ENCODE assay signal across 30 cellular contexts in the genomic region with DNA sequence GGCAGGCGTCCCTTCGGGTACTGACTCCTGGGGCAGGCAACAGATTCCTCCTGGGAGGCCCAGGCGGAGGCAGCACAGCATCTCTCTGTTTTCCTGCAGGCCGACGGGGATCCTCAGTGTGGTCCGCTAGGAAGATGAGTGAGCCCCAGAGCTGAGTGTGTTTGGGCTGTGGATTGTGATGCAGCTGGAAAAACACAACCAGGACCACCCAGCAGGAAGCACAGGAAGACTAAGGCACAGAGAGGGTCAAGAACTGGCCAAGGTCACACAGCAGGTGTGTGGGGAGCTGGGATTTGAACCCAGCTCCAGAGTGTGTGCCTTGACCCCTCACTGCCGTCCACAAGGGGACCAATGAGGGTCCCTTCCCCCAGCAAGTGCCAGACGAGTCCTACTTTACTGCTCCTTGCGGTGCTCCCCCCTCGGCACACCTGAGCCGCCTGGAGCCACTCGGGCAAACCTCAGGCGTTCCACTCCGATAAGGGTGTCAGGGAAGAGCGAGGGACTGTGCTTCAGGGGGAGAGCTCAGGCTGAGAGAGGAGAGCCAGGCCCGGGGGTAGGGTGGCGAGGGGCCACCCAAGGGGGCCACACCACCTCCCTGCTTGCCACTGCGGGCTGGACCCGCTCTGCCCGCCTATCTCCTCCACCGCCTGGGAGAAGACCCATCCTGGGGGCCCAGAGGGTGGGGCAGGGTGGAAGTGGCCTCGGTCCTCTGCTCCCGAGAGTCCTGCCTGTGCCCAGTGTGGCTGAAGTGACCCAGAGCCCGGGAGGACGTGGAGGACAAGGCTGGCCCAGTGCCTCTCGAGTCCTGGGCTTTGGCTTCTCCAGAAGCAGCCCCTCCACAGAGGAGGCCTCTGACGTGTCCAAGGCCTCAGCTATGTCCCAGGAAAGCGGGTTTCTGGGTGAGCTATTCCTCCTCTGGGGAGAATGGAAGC.
DNase-seq lines count a peak whose midpoint lies in the region; ATAC-seq and TF ChIP-seq lines count a peak whose summit lies in the region.
"Had no signal": no experiment of that assay in that cellular context is flagged by ENCODE, and none has a peak within 500 bp of the region (broad histone marks: within the 10 kb centered on the region; RNA-seq: fewer than 3 reads in every experiment).

No MANE protein-coding gene starts in this region.

- DNase-seq in left ventricle myocardium inferior (no peak), right atrium auricular region (ENCODE audit: low spot score) (no peak), mucosa of descending colon (peak in 2 of 3 donors; percentile 6 to 25), progenitor cell of endocrine pancreas (ENCODE audit: low spot score, unreplicated experiment) (no peak), WERI-Rb-1 (no peak), GM10266 (ENCODE audit: extremely low spot score) (no peak)
- DNase-seq in activated CD4-positive, alpha-beta T cell treated with anti-CD3 and anti-CD28 coated beads for 48 hours = no peak
- DNase-seq: activated CD4-positive, CD25-positive, alpha-beta regulatory T cell; activated CD8-positive, alpha-beta memory T cell treated with anti-CD3 and anti-CD28 coated beads, Interleukin-2, amount 10 ng/mL, durations not matched to agents 7 days and 5 days; activated gamma-delta T cell treated with Interleukin-2 at 50 U/mL for 16 hours; activated T-cell treated with anti-CD3 and anti-CD28 coated beads, Interleukin-2, amount 50 U/mL, for 4 hours; CD8-positive, alpha-beta T cell; mesenchymal stem cell; NCI-H1092 treated with DMSO at 0.1 percent for 48 hours; NCI-H1694 treated with DMSO at 0.1 percent for 48 hours; NCI-H446 treated with DMSO at 0.1 percent for 48 hours; NCI-H82; SK-N-SH; stimulated activated CD4-positive, alpha-beta T cell treated with anti-CD3 and anti-CD28 coated beads, Interleukin-1b, Interleukin-23, amount 100 ng/mL, for 48 hours; stimulated activated naive CD4-positive, alpha-beta T cell treated with Interleukin-2 at 50 U/mL for 16 hours; upper lobe of right lung had no signal

- intact Hi-C loops in left ventricle myocardium inferior (cut with micrococcal nuclease) = no loop called here
- intact Hi-C loops in mucosa of descending colon (cut with DNase I, micrococcal nuclease) = no loop called here

- TF ChIP-seq CTCF in left ventricle myocardium inferior (IDR thresholded peaks at IDR 0.05; ENCODE audit: borderline replicate concordance) = no peak
- no peak for TF ChIP-seq CTCF in right atrium auricular region (IDR thresholded peaks at IDR 0.05)
- TF ChIP-seq CTCF in mucosa of descending colon (IDR thresholded peaks at IDR 0.05) = no peak
- no peak for TF ChIP-seq CTCF in progenitor cell of endocrine pancreas (IDR thresholded peaks at IDR 0.05; ENCODE audit: unreplicated experiment)
- TF ChIP-seq CTCF in WERI-Rb-1 (IDR thresholded peaks at IDR 0.05; ENCODE audit: low read depth, low read length) = no peak
- TF ChIP-seq CTCF in GM10266 (IDR thresholded peaks at IDR 0.05; ENCODE audit: control insufficient read depth, insufficient read depth, low read depth, missing control alignments) = no peak

- no peak overlapping the region for H3K4me3 Mint-ChIP-seq in progenitor cell of endocrine pancreas (ENCODE audit: low read depth)
- H3K4me3 Mint-ChIP-seq: activated CD8-positive, alpha-beta memory T cell treated with anti-CD3 and anti-CD28 coated beads, Interleukin-2, amount 10 ng/mL, durations not matched to agents 7 days and 5 days; activated T-cell treated with anti-CD3 and anti-CD28 coated beads, Interleukin-2, amount 50 U/mL, for 4 hours; CD8-positive, alpha-beta T cell had no signal

- peaks cover 9% of the 10 kb centered on the region for H3K9me3 Mint-ChIP-seq in progenitor cell of endocrine pancreas (ENCODE audit: low read depth)

- H3K36me3 ChIP-seq in left ventricle myocardium inferior = no peaks in the 10 kb centered on the region
- no peaks in the 10 kb centered on the region for H3K36me3 ChIP-seq in right atrium auricular region
- H3K36me3 ChIP-seq in mucosa of descending colon (ENCODE audit: low read depth) = no peaks in the 10 kb centered on the region
- H3K36me3 ChIP-seq in WERI-Rb-1 = no peaks in the 10 kb centered on the region
- H3K36me3 ChIP-seq: gastroesophageal sphincter, suprapubic skin, upper lobe of right lung had no signal

- no peaks in the 10 kb centered on the region for H3K4me1 ChIP-seq in left ventricle myocardium inferior
- no peaks in the 10 kb centered on the region for H3K4me1 ChIP-seq in right atrium auricular region
- no peaks in the 10 kb centered on the region for H3K4me1 ChIP-seq in mucosa of descending colon (ENCODE audit: low read depth)
- H3K4me1 ChIP-seq: A549, body of pancreas, upper lobe of right lung had no signal

- H3K4me1 Mint-ChIP-seq in progenitor cell of endocrine pancreas (ENCODE audit: low read depth) = peaks cover 18% of the 10 kb centered on the region
- H3K4me1 Mint-ChIP-seq: activated CD8-positive, alpha-beta memory T cell treated with anti-CD3 and anti-CD28 coated beads, Interleukin-2, amount 10 ng/mL, durations not matched to agents 7 days and 5 days had no signal

- H3K27ac ChIP-seq in left ventricle myocardium inferior (replicated peaks) (peak overlapping the region; percentile 52), right atrium auricular region (no peak overlapping the region), cingulate gyrus (ENCODE audit: low read depth, low read length) (peak overlapping the region; percentile 65), WERI-Rb-1 (no peak overlapping the region)
- H3K27ac ChIP-seq: A549, body of pancreas, GM23248, RWPE1, suprapubic skin, upper lobe of right lung had no signal

- H3K36me3 Mint-ChIP-seq in progenitor cell of endocrine pancreas (ENCODE audit: insufficient read depth) = peaks cover 1% of the 10 kb centered on the region
- H3K36me3 Mint-ChIP-seq: activated CD8-positive, alpha-beta memory T cell treated with anti-CD3 and anti-CD28 coated beads, Interleukin-2, amount 10 ng/mL, durations not matched to agents 7 days and 5 days; CD8-positive, alpha-beta T cell had no signal

- ATAC-seq in mucosa of descending colon = no peak
- ATAC-seq: activated CD8-positive, alpha-beta memory T cell treated with anti-CD3 and anti-CD28 coated beads, Interleukin-2, amount 10 ng/mL, durations not matched to agents 7 days and 5 days; activated T-cell treated with anti-CD3 and anti-CD28 coated beads, Interleukin-2, amount 50 U/mL, for 4 hours; body of pancreas; CD8-positive, alpha-beta T cell; left cardiac atrium; upper lobe of right lung had no signal

- no peak overlapping the region for H3K27ac Mint-ChIP-seq in progenitor cell of endocrine pancreas
- H3K27ac Mint-ChIP-seq: activated CD8-positive, alpha-beta memory T cell treated with anti-CD3 and anti-CD28 coated beads, Interleukin-2, amount 10 ng/mL, durations not matched to agents 7 days and 5 days; CD8-positive, alpha-beta T cell had no signal

- peaks cover 20% of the 10 kb centered on the region for H3K27me3 Mint-ChIP-seq in progenitor cell of endocrine pancreas

- H3K9me3 ChIP-seq in left ventricle myocardium inferior (replicated peaks) = peaks cover 16% of the 10 kb centered on the region
- peaks cover 0 to 13% of the 10 kb centered on the region in 2 donors for H3K9me3 ChIP-seq in right atrium auricular region
- peaks cover under 1% of the 10 kb centered on the region for H3K9me3 ChIP-seq in mucosa of descending colon
- H3K9me3 ChIP-seq in WERI-Rb-1 (ENCODE audit: severe bottlenecking) = peaks cover 4% of the 10 kb centered on the region
- H3K9me3 ChIP-seq: body of pancreas had no signal

- H3K4me3 ChIP-seq in left ventricle myocardium inferior (peak overlapping the region; percentile 14), right atrium auricular region (peak overlapping the region in 1 of 2 donors; percentile 19), mucosa of descending colon (no peak overlapping the region), WERI-Rb-1 (ENCODE audit: low read depth, low read length) (no peak overlapping the region)
- H3K4me3 ChIP-seq: A549, body of pancreas, GM23248, smooth muscle cell, suprapubic skin, upper lobe of right lung had no signal

- peaks cover 89% of the 10 kb centered on the region for H3K27me3 ChIP-seq in left ventricle myocardium inferior (ENCODE audit: low read depth)
- peaks cover 0 to 6% of the 10 kb centered on the region in 2 donors for H3K27me3 ChIP-seq in right atrium auricular region
- H3K27me3 ChIP-seq in WERI-Rb-1 (ENCODE audit: insufficient read depth, low read depth, severe bottlenecking) = no peaks in the 10 kb centered on the region

Comparison
In these comparisons a context has a peak if more than half of its experiments do, and no peak if none do; other contexts are left out.
1. H3K27ac ChIP-seq: peak in left ventricle myocardium inferior (single experiment) and cingulate gyrus (single experiment); none in right atrium auricular region (0 of 2) and WERI-Rb-1 (single experiment).
2. DNase-seq: peak in mucosa of descending colon (2 of 3); none in left ventricle myocardium inferior (single experiment), right atrium auricular region (single experiment), progenitor cell of endocrine pancreas (single experiment), WERI-Rb-1 (single experiment), GM10266 (single experiment) and activated CD4-positive, alpha-beta T cell treated with anti-CD3 and anti-CD28 coated beads for 48 hours (single experiment).